Comparison of ENCODE assay signal across 8 cellular contexts in genomic region chrX:155611302-155611701, GRCh38. TPM values are rescaled to one million over a fixed set of nuclear protein-coding genes. Genes with fewer than 3 reads are reported as not detected.
DNase-seq lines count a peak whose midpoint lies in the region; ATAC-seq, FAIRE-seq and TF ChIP-seq lines count a peak whose summit lies in the region.

No MANE protein-coding gene starts in this region.

- no peaks in the 10 kb centered on the region for H3K27me3 Mint-ChIP-seq in mesothelial cell of epicardium (ENCODE audit: low read depth)

- no peak overlapping the region for H3K14ac ChIP-seq in trophoblast cell (ENCODE audit: low read length)

- H3K27me3 ChIP-seq in adipocyte (replicated peaks; ENCODE audit: control insufficient read depth, insufficient read depth, low read length) (no peaks in the 10 kb centered on the region), trophoblast cell (ENCODE audit: insufficient read depth, low read length) (no peaks in the 10 kb centered on the region)

- H3K4ac ChIP-seq in trophoblast cell (ENCODE audit: low read depth, low read length), result no peak overlapping the region

- H3K79me1 ChIP-seq in trophoblast cell (ENCODE audit: low read length), result peaks cover 6% of the 10 kb centered on the region

- H2BK12ac ChIP-seq in trophoblast cell (ENCODE audit: low read length), result no peak overlapping the region

- H2BK5ac ChIP-seq in trophoblast cell (ENCODE audit: low read depth, low read length, poor library complexity), result no peak overlapping the region

- H3K36me3 ChIP-seq in adipocyte (ENCODE audit: control insufficient read depth, insufficient read depth, low read length, severe bottlenecking) (no peaks in the 10 kb centered on the region), trophoblast cell (ENCODE audit: control insufficient read depth in 1 of 2, insufficient read depth in 2 of 2, low read length in 2 of 2) (peaks cover 0 to 2% of the 10 kb centered on the region in 2 experiments)

- POLR2A ChIA-PET in A549 (lab: Yijun Ruan, JAX), result no interaction called here

- H2BK120ac ChIP-seq in trophoblast cell (ENCODE audit: insufficient read depth, low read length, poor library complexity), result no peak overlapping the region

- H3K9ac ChIP-seq in adipocyte (ENCODE audit: low read length) (peak overlapping the region; percentile 94), trophoblast cell (ENCODE audit: low read length) (no peak overlapping the region)

- TF ChIP-seq RAD21 in A549 (conservative IDR thresholded peaks at IDR 0.05 in 1 of 2, IDR thresholded peaks at IDR 0.05 in 1 of 2), result no peak

- H3K27ac ChIP-seq in A549 (no peak overlapping the region), trophoblast cell (ENCODE audit: low read depth, low read length) (no peak overlapping the region)

- no peak overlapping the region for H3K23ac ChIP-seq in trophoblast cell (ENCODE audit: low read length)

- no peak for TF ChIP-seq CTCF in A549 (IDR thresholded peaks at IDR 0.05)
- no peak for TF ChIP-seq CTCF in mesothelial cell of epicardium (IDR thresholded peaks at IDR 0.05; ENCODE audit: unreplicated experiment)

- no peak for TF ChIP-seq EP300 in A549 (IDR thresholded peaks at IDR 0.05)

- no peak overlapping the region for H4K8ac ChIP-seq in trophoblast cell (ENCODE audit: low read depth, low read length)

- no peak overlapping the region for H3K18ac ChIP-seq in trophoblast cell (ENCODE audit: low read length)

- no peak for ATAC-seq in A549

- H3K4me2 ChIP-seq in A549 (peak overlapping the region; percentile 78), trophoblast cell (ENCODE audit: low read length) (no peak overlapping the region)

- H2AFZ ChIP-seq in trophoblast cell (ENCODE audit: insufficient read depth, low read length, poor library complexity), result no peak overlapping the region

- WGBS in A549 (ENCODE audit: missing lambda C conversion rate), result 47% methylated on average over 1 of the region's 2 CpGs
- WGBS in trophoblast cell (ENCODE audit: extremely low coverage, insufficient coverage, insufficient read length), result no CpG with 5 or more reads among the region's 2 CpGs

- H4K12ac ChIP-seq in trophoblast cell (ENCODE audit: low read depth, low read length), result no peak overlapping the region

- H3K4me3 ChIP-seq in A549 (no peak overlapping the region), adipocyte (ENCODE audit: low read length) (peak overlapping the region; percentile 90), trophoblast cell (ENCODE audit: low read depth, low read length) (no peak overlapping the region)

- peaks cover 26% of the 10 kb centered on the region for H3K36me3 Mint-ChIP-seq in mesothelial cell of epicardium

- FAIRE-seq in A549 (lab: Jason Lieb, UNC) (no peak), GM12891 (lab: Jason Lieb, UNC) (no peak)

- peaks cover 44% of the 10 kb centered on the region for H3K9me3 Mint-ChIP-seq in mesothelial cell of epicardium

- H3K27ac Mint-ChIP-seq in mesothelial cell of epicardium, result peak overlapping the region; percentile 97

- H3K4me1 Mint-ChIP-seq in mesothelial cell of epicardium, result peaks cover 2% of the 10 kb centered on the region

- peak overlapping the region; percentile 78 for H3K4me3 Mint-ChIP-seq in mesothelial cell of epicardium

- no peak overlapping the region for H4K91ac ChIP-seq in trophoblast cell (ENCODE audit: low read depth, low read length)

- H3K79me2 ChIP-seq in trophoblast cell (ENCODE audit: control insufficient read depth, insufficient read depth, low read length, poor library complexity), result peaks cover 4% of the 10 kb centered on the region

- H2AK5ac ChIP-seq in trophoblast cell (ENCODE audit: low read length), result no peak overlapping the region

- DNase-seq in A549 (ENCODE audit: low read depth in 1 of 2, low spot score in 1 of 2) (no peak), GM12891 (ENCODE audit: insufficient read length, low spot score) (no peak), adipocyte (ENCODE audit: low read depth) (no peak), mesothelial cell of epicardium (ENCODE audit: low spot score in 2 of 2, unreplicated experiment in 2 of 2) (no peak), trophoblast cell (no peak), AG08396 (ENCODE audit: low spot score) (no peak), NCI-H2171 (lab: John Stamatoyannopoulos, UW) (no peak), A172 (ENCODE audit: low spot score) (no peak)

- H3K4me1 ChIP-seq in A549, result no peaks in the 10 kb centered on the region; the same call in 2 of the 3 replicates
- H3K4me1 ChIP-seq in adipocyte (ENCODE audit: control insufficient read depth, insufficient read depth, low read length), result peaks cover 7% of the 10 kb centered on the region
- no peaks in the 10 kb centered on the region for H3K4me1 ChIP-seq in trophoblast cell (ENCODE audit: control insufficient read depth in 1 of 2, insufficient read depth in 2 of 2, low read length in 2 of 2)

- CTCF ChIA-PET in A549 (lab: Yijun Ruan, JAX), result no interaction called here

- H3K9me3 ChIP-seq in A549, result no peaks in the 10 kb centered on the region
- peaks cover 2% of the 10 kb centered on the region for H3K9me3 ChIP-seq in adipocyte (ENCODE audit: control insufficient read depth, low read length)
- H3K9me3 ChIP-seq in trophoblast cell (ENCODE audit: insufficient read depth, low read depth, low read length), result no peaks in the 10 kb centered on the region

- TF ChIP-seq POLR2A in A549 (IDR thresholded peaks at IDR 0.05; ENCODE audit: low read length) (no peak), GM12891 (IDR thresholded peaks at IDR 0.05; ENCODE audit: low read depth, low read length) (no peak)

TF ChIP-seq in A549, 52 proteins besides CTCF, POLR2A, EP300 and RAD21 (continues in another document):
- TF ChIP-seq EHF (CRISPR knock-in tag; IDR thresholded peaks at IDR 0.05) (no peak), ELK1 (IDR thresholded peaks at IDR 0.05; ENCODE audit: low read depth, low read length) (no peak), KDM1A (IDR thresholded peaks at IDR 0.05; ENCODE audit: low read depth) (no peak), FOXS1 (CRISPR knock-in tag; IDR thresholded peaks at IDR 0.05) (no peak), NFE2L2 (conservative IDR thresholded peaks at IDR 0.05; ENCODE audit: low read length) (no peak), FOSL2 (IDR thresholded peaks at IDR 0.05) (no peak), FOSL2 (CRISPR knock-in tag; IDR thresholded peaks at IDR 0.05) (no peak), ESRRA (IDR thresholded peaks at IDR 0.05; ENCODE audit: borderline replicate concordance, low read length) (no peak)

TF ChIP-seq in GM12891, 5 proteins besides CTCF, POLR2A, EP300 and RAD21:
- TF ChIP-seq POLR2AphosphoS5 (IDR thresholded peaks at IDR 0.05; ENCODE audit: low read depth, low read length) (no peak), SPI1 (IDR thresholded peaks at IDR 0.05; ENCODE audit: low read depth, low read length) (peak; percentile 23; the same call in 1 of the 2 replicates), POU2F2 (IDR thresholded peaks at IDR 0.05; ENCODE audit: low read depth, low read length) (no peak)

RNA-seq across cellular contexts. Expression of gene SPRY3, which starts 1.1 kb away (rescaled TPM):
- 0.39 and 0.46 TPM in 2 replicates for polyA plus RNA-seq in A549 (2011; rRNA removed)
- 0.05 and 0.06 TPM in 2 replicates for polyA plus RNA-seq in A549 (2012; cell fraction: cytosol; rRNA removed)
- 0.07 and 0.15 TPM in 2 replicates for polyA plus RNA-seq in A549 (2012; cell fraction: nucleus; rRNA removed)
- polyA plus RNA-seq in A549 (2017; fragmentation: RNase III; extraction: RNeasy Plus Mini Kit Qiagen cat#74134 plus additional on column Dnase treatment), result 0.16 to 0.21 TPM (median 0.18 TPM) in 3 replicates
- 0.37 and 0.54 TPM in 2 replicates for polyA minus RNA-seq in A549 (2011; rRNA and poly(A)+ RNA removed)
- polyA plus RNA-seq in GM12891 (2012; ENCODE audit: low read depth, missing spikeins), result 0.06 TPM
- 1.5 to 1.6 TPM (median 1.6 TPM) in 3 replicates for total RNA-seq in mesothelial cell of epicardium
- 0.32 and 0.36 TPM in 2 replicates for polyA plus RNA-seq in trophoblast cell (2013)
- 0.43 TPM in 2 replicates for total RNA-seq in A172 (2014; rRNA removed; shearing (Covaris generic))

RNA-seq across cellular contexts. Expression of gene TMLHE, which starts 1.4 kb away (rescaled TPM):
- polyA plus RNA-seq in A549 (2011; rRNA removed) (23.5 and 30.3 TPM in 2 replicates), A549 (2017; fragmentation: RNase III; extraction: RNeasy Plus Mini Kit Qiagen cat#74134 plus additional on column Dnase treatment) (10.7 to 12.1 TPM (median 11.5 TPM) in 3 replicates)
- polyA plus RNA-seq in A549 (2012; cell fraction: cytosol; rRNA removed), result 7.9 and 9.9 TPM in 2 replicates
- polyA plus RNA-seq in A549 (2012; cell fraction: nucleus; rRNA removed), result 4.8 and 7.4 TPM in 2 replicates
- 71.4 and 75.5 TPM in 2 replicates for polyA minus RNA-seq in A549 (2011; rRNA and poly(A)+ RNA removed)
- 6.7 TPM for polyA plus RNA-seq in GM12891 (2012; ENCODE audit: low read depth, missing spikeins)
- total RNA-seq in mesothelial cell of epicardium, result 28.9 to 30.4 TPM (median 29.4 TPM) in 3 replicates
- polyA plus RNA-seq in trophoblast cell (2013), result 7.6 and 8.2 TPM in 2 replicates
- 18.3 and 21.5 TPM in 2 replicates for total RNA-seq in A172 (2014; rRNA removed; shearing (Covaris generic))
